8 cellular contexts compared by ENCODE assay signal in genomic region chr16:2340564-2341455, GRCh38. TPM values are rescaled to one million over a fixed set of nuclear protein-coding genes. Genes with fewer than 3 reads are reported as not detected.
A peak's percentile ranks its signal among the peaks of the same experiment; 100 is the strongest.
DNase-seq lines count a peak whose midpoint lies in the region; ATAC-seq and TF ChIP-seq lines count a peak whose summit lies in the region.

Gene ABCA3 (minus strand): TSS chr16:2340728. CDS start chr16:2326466, 14,262 bp downstream.

- peaks cover 8% of the 10 kb centered on the region for H3K23me2 ChIP-seq in H9 (ENCODE audit: insufficient read length, low read depth, low read length, poor library complexity, severe bottlenecking)

- no peak within 1 kb of the TSS for H2BK5ac ChIP-seq in H9 (ENCODE audit: insufficient read length, low read length)

- H3K79me2 ChIP-seq in H9 (ENCODE audit: insufficient read depth, low read length) = no peaks in the 10 kb centered on the region

- H3K36me3 Mint-ChIP-seq in H9 (ENCODE audit: insufficient read depth in 1 of 3, low read depth in 3 of 3) = peaks cover 0 to 6% (median 5%) of the 10 kb centered on the region in 3 experiments; a peak in 6 of 7 replicates

- H3K36me3 ChIP-seq in neuron (ENCODE audit: insufficient read depth, low read length) = no peaks in the 10 kb centered on the region

- peak; percentile 100 for TF ChIP-seq CTCF in H9 (conservative IDR thresholded peaks at IDR 0.05)
- peak; percentile 100 for TF ChIP-seq CTCF in foreskin keratinocyte (conservative IDR thresholded peaks at IDR 0.05)

- peak within 1 kb of the TSS; percentile 72 for H3K4me3 ChIP-seq in neuron (ENCODE audit: low read length)

- H2BK120ac ChIP-seq in H9 (ENCODE audit: low read depth, low read length, poor library complexity, severe bottlenecking) = no peak within 1 kb of the TSS

- no peak within 1 kb of the TSS for H2AK5ac ChIP-seq in H9 (ENCODE audit: insufficient read length, low read length)

- no peak within 1 kb of the TSS for H4K5ac ChIP-seq in H9 (ENCODE audit: insufficient read length, low read depth, low read length)

- no peak within 1 kb of the TSS for H3K4ac ChIP-seq in H9 (ENCODE audit: low read depth, low read length)

- H2BK15ac ChIP-seq in H9 (ENCODE audit: low read depth, low read length) = no peak within 1 kb of the TSS

- H4K20me1 ChIP-seq in H9 (ENCODE audit: control insufficient read depth, insufficient read depth, insufficient read length) = no peaks in the 10 kb centered on the region

- H2BK20ac ChIP-seq in H9 (ENCODE audit: low read depth, low read length, poor library complexity, severe bottlenecking) = no peak within 1 kb of the TSS

- H4K8ac ChIP-seq in H9 (replicated peaks; ENCODE audit: insufficient read length, low read depth, low read length) = no peak within 1 kb of the TSS

- H4K91ac ChIP-seq in H9 (ENCODE audit: insufficient read length, low read depth, low read length) = no peak within 1 kb of the TSS

- H3K9me3 Mint-ChIP-seq in H9 = peaks cover 5 to 11% of the 10 kb centered on the region in 2 experiments

- DNase-seq in GDM1 (lab: John Stamatoyannopoulos, UW) (peak; percentile 94), H9 (peak; percentile 97), M059J (ENCODE audit: low read depth) (peak; percentile 83), SHP77 (lab: John Stamatoyannopoulos, UW) (peak; percentile 79 to 88), activated gamma-delta T cell treated with Interleukin-2 at 50 U/mL for 16 hours (peak; percentile 91), foreskin keratinocyte (peak; percentile 58 to 77), stromal cell of bone marrow (ENCODE audit: low read depth) (peak; percentile 65)

- no peaks in the 10 kb centered on the region for H3K9me3 ChIP-seq in H9 (ENCODE audit: control insufficient read depth, low read depth, low read length)
- no peaks in the 10 kb centered on the region for H3K9me3 ChIP-seq in neuron (ENCODE audit: low read length)

- no peak within 1 kb of the TSS for H2AFZ ChIP-seq in H9 (ENCODE audit: low read length)
- peak within 1 kb of the TSS; percentile 58 for H2AFZ ChIP-seq in neuron (ENCODE audit: low read depth, low read length)

- peak within 1 kb of the TSS; percentile 66 to 88 for H3K4me3 Mint-ChIP-seq in H9

- no peak within 1 kb of the TSS for H3T11ph ChIP-seq in H9 (ENCODE audit: low read length)

- H3K79me1 ChIP-seq in H9 (ENCODE audit: insufficient read depth, low read depth, low read length, poor library complexity, severe bottlenecking) = no peaks in the 10 kb centered on the region

- H3K4me1 Mint-ChIP-seq in H9 = peaks cover 6 to 8% of the 10 kb centered on the region in 2 experiments

- no peak within 1 kb of the TSS for H2BK12ac ChIP-seq in H9 (ENCODE audit: insufficient read length, low read depth, low read length)

- peak within 1 kb of the TSS; percentile 33 for H3K4me2 ChIP-seq in H9 (ENCODE audit: insufficient read depth, insufficient read length, low read length)

- no peak within 1 kb of the TSS for H3K27ac Mint-ChIP-seq in H9

- no CpG with 5 or more reads among the region's 110 CpGs for WGBS in H9 (ENCODE audit: extremely low coverage, insufficient read length, low lambda C conversion rate)

- H3K27me3 ChIP-seq in H9 (ENCODE audit: insufficient read depth, low read length) (peaks cover 9% of the 10 kb centered on the region; the same call in 1 of the 2 replicates), foreskin keratinocyte (peaks cover 64% of the 10 kb centered on the region), neuron (ENCODE audit: insufficient read depth, low read length) (peaks cover 17% of the 10 kb centered on the region)

- H3K27ac ChIP-seq in H9 (ENCODE audit: insufficient read length, low read depth, low read length) (no peak within 1 kb of the TSS), foreskin keratinocyte (no peak within 1 kb of the TSS)

- H3K14ac ChIP-seq in H9 (ENCODE audit: insufficient read depth, low read length) = no peak within 1 kb of the TSS

- H3K9ac ChIP-seq in H9 (ENCODE audit: extremely low read depth, insufficient read length, low read length) = no peak within 1 kb of the TSS

- ATAC-seq in foreskin keratinocyte = peak; percentile 88

- no peak within 1 kb of the TSS for H3K18ac ChIP-seq in H9 (ENCODE audit: insufficient read length, low read depth, low read length)

- no peak within 1 kb of the TSS for H3K56ac ChIP-seq in H9 (ENCODE audit: insufficient read length, low read depth, low read length)

- H3K23ac ChIP-seq in H9 (ENCODE audit: insufficient read length, low read depth, low read length) = no peak within 1 kb of the TSS

- H3K4me1 ChIP-seq in H9 (ENCODE audit: insufficient read depth, low read length) (no peaks in the 10 kb centered on the region), foreskin keratinocyte (no peaks in the 10 kb centered on the region), neuron (ENCODE audit: insufficient read depth, low read length) (peaks cover 9% of the 10 kb centered on the region)

- H3K27me3 Mint-ChIP-seq in H9 (ENCODE audit: low read depth) = peaks cover 56% of the 10 kb centered on the region

RNA-seq across cellular contexts. Expression of gene ABCA3, which starts in this region (rescaled TPM):
- total RNA-seq in H9 (2021) (8.0 and 9.5 TPM in 2 replicates), foreskin keratinocyte (0.04 and 0.24 TPM in 2 replicates)
- 0.84 and 1.4 TPM in 2 replicates for total RNA-seq in M059J (2014; rRNA removed; shearing (Covaris generic))
- 0.08 and 0.16 TPM in 2 replicates for polyA plus RNA-seq in foreskin keratinocyte

Comparison
In these comparisons a context has a peak if more than half of its experiments do, and no peak if none do; other contexts are left out.
1. Peak in DNase-seq and ATAC-seq in foreskin keratinocyte; RNA of the gene not detected or under 1 TPM.